In the genomic region with DNA sequence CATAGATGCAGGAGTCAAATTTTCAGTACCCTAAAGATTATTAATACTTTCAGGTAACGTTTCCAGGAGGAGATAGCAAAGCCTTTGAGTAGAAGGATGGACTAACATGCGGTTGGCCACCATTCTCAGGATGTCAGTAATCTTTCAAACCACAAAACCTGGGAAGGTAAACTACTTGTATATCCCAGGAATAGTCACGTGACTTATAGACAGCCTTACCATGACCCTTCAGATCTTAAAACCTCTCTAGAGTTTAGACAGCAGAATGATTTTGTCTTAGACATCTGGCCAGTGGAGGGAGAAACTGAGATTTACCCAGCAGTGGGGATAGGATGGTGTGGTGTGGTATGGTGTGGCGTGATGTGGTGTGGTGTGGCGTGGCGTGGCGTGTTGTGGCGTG, we compare ENCODE assay signal across 27 cellular contexts.
DNase-seq lines count a peak whose midpoint lies in the region; ATAC-seq, FAIRE-seq and TF ChIP-seq lines count a peak whose summit lies in the region.
"Had no signal": no experiment of that assay in that cellular context is flagged by ENCODE, and none has a peak within 500 bp of the region (broad histone marks: within the 10 kb centered on the region; RNA-seq: fewer than 3 reads in every experiment).

No MANE protein-coding gene starts in this region.

- no peak for TF ChIP-seq RAD21 in HepG2 (CRISPR knock-in tag; IDR thresholded peaks at IDR 0.05)
- no peak for TF ChIP-seq RAD21 in K562 (CRISPR knock-in tag; conservative IDR thresholded peaks at IDR 0.05 in 1 of 2, IDR thresholded peaks at IDR 0.05 in 1 of 2)

- TF ChIP-seq POLR2A in HepG2 (IDR thresholded peaks at IDR 0.05; ENCODE audit: insufficient read depth in 1 of 2, low read depth in 2 of 2, low read length in 2 of 2) (no peak), right lobe of liver (IDR thresholded peaks at IDR 0.05) (no peak), K562 (conservative IDR thresholded peaks at IDR 0.05) (no peak)

- H3K4me1 Mint-ChIP-seq in glutamatergic neuron (ENCODE audit: low read depth, unreplicated experiment): peaks cover 56% of the 10 kb centered on the region

- H4K12ac ChIP-seq in trophoblast cell (ENCODE audit: low read depth, low read length): no peak overlapping the region

- TF ChIP-seq EP300 in HepG2 (IDR thresholded peaks at IDR 0.05; ENCODE audit: low read depth in 2 of 2, low read length in 2 of 2) (no peak), HepG2 (CRISPR knock-in tag; IDR thresholded peaks at IDR 0.05; ENCODE audit: borderline replicate concordance) (no peak), K562 (IDR thresholded peaks at IDR 0.05; ENCODE audit: low read length) (no peak)

- peak overlapping the region; percentile 13 for H3K27ac Mint-ChIP-seq in glutamatergic neuron (ENCODE audit: unreplicated experiment)
- H3K27ac Mint-ChIP-seq: CD4-positive, alpha-beta T cell had no signal

- H3K9ac ChIP-seq in HepG2 (ENCODE audit: insufficient read depth, low read depth, low read length) (no peak overlapping the region), K562 (ENCODE audit: insufficient read depth in 1 of 2, low read depth in 2 of 2, low read length in 2 of 2) (no peak overlapping the region), trophoblast cell (ENCODE audit: low read length) (no peak overlapping the region)
- H3K9ac ChIP-seq: BLaER1 treated with 17β-estradiol and CSF1 and Interleukin-3, amounts not matched to agents 10 nM and 100 nM had no signal

- H3K14ac ChIP-seq in trophoblast cell (ENCODE audit: low read length): no peak overlapping the region

- no peak overlapping the region for H3K23ac ChIP-seq in trophoblast cell (ENCODE audit: low read length)

- H3K4me2 ChIP-seq in HepG2 (ENCODE audit: low read depth, low read length): no peak overlapping the region
- H3K4me2 ChIP-seq in K562 (ENCODE audit: insufficient read depth, low read length): no peak overlapping the region
- no peak overlapping the region for H3K4me2 ChIP-seq in trophoblast cell (ENCODE audit: low read length)
- H3K4me2 ChIP-seq: BLaER1 treated with 17β-estradiol and CSF1 and Interleukin-3, amounts not matched to agents 10 nM and 100 nM had no signal

- no peak overlapping the region for H4K8ac ChIP-seq in trophoblast cell (ENCODE audit: low read depth, low read length)

- H3K36me3 ChIP-seq in HepG2 (replicated peaks in 1 of 2; ENCODE audit: control insufficient read depth in 1 of 2, insufficient read depth in 2 of 2, low read length in 2 of 2) (no peaks in the 10 kb centered on the region), right lobe of liver (no peaks in the 10 kb centered on the region), K562 (ENCODE audit: control insufficient read depth, insufficient read depth, low read length) (no peaks in the 10 kb centered on the region), trophoblast cell (ENCODE audit: control insufficient read depth in 1 of 2, insufficient read depth in 2 of 2, low read length in 2 of 2) (no peaks in the 10 kb centered on the region)
- H3K36me3 ChIP-seq: BE2C; BLaER1 treated with 17β-estradiol and CSF1 and Interleukin-3, amounts not matched to agents 10 nM and 100 nM had no signal

- no peak overlapping the region for H2BK12ac ChIP-seq in trophoblast cell (ENCODE audit: low read length)

- no peak overlapping the region for H2BK120ac ChIP-seq in trophoblast cell (ENCODE audit: insufficient read depth, low read length, poor library complexity)

- intact Hi-C loops in HepG2 (cut with micrococcal nuclease; ENCODE audit: unreplicated experiment) (no loop called here), right lobe of liver (cut with DNase I) (no loop called here), K562 (cut with micrococcal nuclease) (no loop called here)

- no peak overlapping the region for H3K4me3 Mint-ChIP-seq in glutamatergic neuron (ENCODE audit: unreplicated experiment)
- H3K4me3 Mint-ChIP-seq: CD14-positive monocyte; CD4-positive, alpha-beta T cell; CD8-positive, alpha-beta memory T cell had no signal

- H3K79me2 ChIP-seq in HepG2 (ENCODE audit: insufficient read depth, low read length): no peaks in the 10 kb centered on the region
- H3K79me2 ChIP-seq in K562 (ENCODE audit: control insufficient read depth, insufficient read depth, low read length): no peaks in the 10 kb centered on the region
- no peaks in the 10 kb centered on the region for H3K79me2 ChIP-seq in trophoblast cell (ENCODE audit: control insufficient read depth, insufficient read depth, low read length, poor library complexity)

- H3K27ac ChIP-seq in HepG2 (ENCODE audit: extremely low read length, insufficient read depth, low read length) (no peak overlapping the region), right lobe of liver (no peak overlapping the region), K562 (ENCODE audit: extremely low read depth, low read depth, low read length) (no peak overlapping the region), trophoblast cell (ENCODE audit: low read depth, low read length) (no peak overlapping the region)
- H3K27ac ChIP-seq: 22Rv1; BLaER1 treated with 17β-estradiol and CSF1 and Interleukin-3, amounts not matched to agents 10 nM and 100 nM had no signal

- peaks cover 9% of the 10 kb centered on the region for H3K9me3 Mint-ChIP-seq in glutamatergic neuron (ENCODE audit: unreplicated experiment)
- H3K9me3 Mint-ChIP-seq: CD14-positive monocyte; CD4-positive, alpha-beta T cell; CD8-positive, alpha-beta memory T cell had no signal

- H3K4me3 ChIP-seq in HepG2 (replicated peaks in 1 of 3; ENCODE audit: insufficient read depth in 1 of 3, low read depth in 2 of 3, low read length in 3 of 3) (no peak overlapping the region), right lobe of liver (no peak overlapping the region), K562 (no peak overlapping the region), trophoblast cell (ENCODE audit: low read depth, low read length) (peak overlapping the region; percentile 27)
- H3K4me3 ChIP-seq: BLaER1 treated with 17β-estradiol and CSF1 and Interleukin-3, amounts not matched to agents 10 nM and 100 nM; GM12878 had no signal

- CTCF ChIA-PET in HepG2 (lab: Yijun Ruan, JAX; ENCODE audit: low intra/inter-chr PET ratio, low total read pairs): no interaction called here
- CTCF ChIA-PET in K562 (lab: Yijun Ruan, JAX; ENCODE audit: low intra/inter-chr PET ratio): no interaction called here

- BruUV-seq in HepG2 (replicated peaks; lab: Mats Ljungman, UMichigan) (no TSS peak), K562 (replicated peaks; lab: Mats Ljungman, UMichigan) (no TSS peak)

- DNase-seq in HepG2 (ENCODE audit: low spot score): no peak
- DNase-seq in right lobe of liver: no peak
- DNase-seq in K562 (ENCODE audit: extremely low read depth in 1 of 4, low spot score in 3 of 4): no peak
- no peak for DNase-seq in glutamatergic neuron
- DNase-seq in trophoblast cell: no peak
- DNase-seq in GM19239 (ENCODE audit: insufficient read length, low spot score): no peak
- DNase-seq: ACHN; AML-193; BE2C; CD4-positive, alpha-beta T cell; CD8-positive, alpha-beta memory T cell; DMS 273 treated with DMSO at 0.1 percent for 48 hours; DMS79; EL; GDM1; GOT3; H7 had no signal

- in situ Hi-C loops in HepG2 (cut with HindIII; ENCODE audit: extremely low pct_ligation_motif_present, low pct_unique_long_range_greater_than_20kb) (no loop called here), K562 (cut with MboI) (no loop called here)

- no peak for FAIRE-seq in HepG2 (lab: Jason Lieb, UNC)
- no peak for FAIRE-seq in K562 (lab: Jason Lieb, UNC)
- FAIRE-seq in GM19239 (lab: Jason Lieb, UNC): no peak
- FAIRE-seq: A204.1, D721Med, GM12878, GM18507 had no signal

- H2BK5ac ChIP-seq in trophoblast cell (ENCODE audit: low read depth, low read length, poor library complexity): no peak overlapping the region

- ATAC-seq in HepG2 (no peak), right lobe of liver (no peak), K562 (no peak), HG02981 (IDR thresholded peaks at IDR 0.05; ENCODE audit: unreplicated experiment) (no peak)
- no peak for ATAC-seq in activated CD4-positive, CD25-positive, alpha-beta regulatory T cell treated with anti-CD3 and anti-CD28 coated beads, Interleukin-2, amount 50 U/mL, for 24 hours
- ATAC-seq: GM12878, HCT116 had no signal

- no peaks in the 10 kb centered on the region for H3K9me1 ChIP-seq in K562 (ENCODE audit: control insufficient read depth, insufficient read depth, low read length)

- no peaks in the 10 kb centered on the region; a peak in 1 of 5 replicates for H3K27me3 ChIP-seq in HepG2 (ENCODE audit: control insufficient read depth in 1 of 2, insufficient read depth in 2 of 2, low read length in 2 of 2)
- no peaks in the 10 kb centered on the region for H3K27me3 ChIP-seq in right lobe of liver
- peaks cover 4 to 17% of the 10 kb centered on the region in 2 experiments; a peak in 4 of 5 replicates for H3K27me3 ChIP-seq in K562 (ENCODE audit: control insufficient read depth in 2 of 2, insufficient read depth in 2 of 2, low read length in 2 of 2)
- peaks cover 7% of the 10 kb centered on the region for H3K27me3 ChIP-seq in trophoblast cell (ENCODE audit: insufficient read depth, low read length)
- H3K27me3 ChIP-seq: BE2C; BLaER1 treated with 17β-estradiol and CSF1 and Interleukin-3, amounts not matched to agents 10 nM and 100 nM had no signal

- no peak overlapping the region for H3K18ac ChIP-seq in trophoblast cell (ENCODE audit: low read length)

- no peaks in the 10 kb centered on the region for H3K36me3 Mint-ChIP-seq in glutamatergic neuron (ENCODE audit: unreplicated experiment)
- H3K36me3 Mint-ChIP-seq: CD14-positive monocyte; CD8-positive, alpha-beta memory T cell had no signal

- no peak overlapping the region for H2AFZ ChIP-seq in HepG2 (ENCODE audit: low read length)
- no peak overlapping the region for H2AFZ ChIP-seq in K562 (ENCODE audit: low read depth, low read length)
- H2AFZ ChIP-seq in trophoblast cell (ENCODE audit: insufficient read depth, low read length, poor library complexity): no peak overlapping the region

- H3K27me3 Mint-ChIP-seq in glutamatergic neuron (ENCODE audit: unreplicated experiment): peaks cover 7% of the 10 kb centered on the region
- H3K27me3 Mint-ChIP-seq: CD4-positive, alpha-beta T cell; CD8-positive, alpha-beta memory T cell had no signal

- no peak overlapping the region for H4K91ac ChIP-seq in trophoblast cell (ENCODE audit: low read depth, low read length)

- H4K20me1 ChIP-seq in HepG2 (ENCODE audit: insufficient read depth, low read length) (no peaks in the 10 kb centered on the region), K562 (replicated peaks; ENCODE audit: control insufficient read depth, insufficient read depth, low read length) (no peaks in the 10 kb centered on the region)
- H4K20me1 ChIP-seq: BLaER1 treated with 17β-estradiol and CSF1 and Interleukin-3, amounts not matched to agents 10 nM and 100 nM had no signal

- no peak overlapping the region for H2AK5ac ChIP-seq in trophoblast cell (ENCODE audit: low read length)

- H3K79me1 ChIP-seq in trophoblast cell (ENCODE audit: low read length): no peaks in the 10 kb centered on the region

- 61% methylated on average over 8 of the region's 8 CpGs for WGBS in HepG2 (ENCODE audit: low lambda C conversion rate)
- 93% methylated on average over 8 of the region's 8 CpGs for WGBS in right lobe of liver (ENCODE audit: insufficient coverage, low coverage, low lambda C conversion rate, missing lambda C conversion rate)
- WGBS in K562 (ENCODE audit: insufficient coverage, low coverage, missing lambda C conversion rate): 0% methylated on average over 8 of the region's 8 CpGs
- 100% methylated on average over 4 of the region's 8 CpGs for whole genome bisulfite sequencing in trophoblast cell (ENCODE audit: extremely low coverage, insufficient coverage, insufficient read length)

- no peaks in the 10 kb centered on the region for H3K9me3 ChIP-seq in HepG2 (ENCODE audit: low read length)
- no peaks in the 10 kb centered on the region for H3K9me3 ChIP-seq in right lobe of liver
- H3K9me3 ChIP-seq in K562 (replicated peaks; ENCODE audit: control insufficient read depth, insufficient read depth, low read depth, low read length): no peaks in the 10 kb centered on the region
- peaks cover 2% of the 10 kb centered on the region for H3K9me3 ChIP-seq in trophoblast cell (ENCODE audit: insufficient read depth, low read depth, low read length)
- H3K9me3 ChIP-seq: BE2C; BLaER1 treated with 17β-estradiol and CSF1 and Interleukin-3, amounts not matched to agents 10 nM and 100 nM had no signal

- no peaks in the 10 kb centered on the region for H3K4me1 ChIP-seq in HepG2 (ENCODE audit: insufficient read depth, low read length)
- H3K4me1 ChIP-seq in right lobe of liver: peaks cover 0 to 8% (median 0%) of the 10 kb centered on the region in 4 donors
- no peaks in the 10 kb centered on the region for H3K4me1 ChIP-seq in K562 (replicated peaks in 1 of 2; ENCODE audit: control insufficient read depth in 2 of 2, insufficient read depth in 2 of 2, low read length in 2 of 2)
- H3K4me1 ChIP-seq in trophoblast cell (ENCODE audit: control insufficient read depth in 1 of 2, insufficient read depth in 2 of 2, low read length in 2 of 2): no peaks in the 10 kb centered on the region
- H3K4me1 ChIP-seq: BE2C had no signal

- POLR2A ChIA-PET in HepG2 (lab: Yijun Ruan, JAX): no interaction called here
- POLR2A ChIA-PET in K562 (lab: Yijun Ruan, JAX): no interaction called here

- H3K4ac ChIP-seq in trophoblast cell (ENCODE audit: low read depth, low read length): no peak overlapping the region

- no peak for TF ChIP-seq CTCF in HepG2 (CRISPR knock-in tag; IDR thresholded peaks at IDR 0.05)
- no peak for TF ChIP-seq CTCF in right lobe of liver (IDR thresholded peaks at IDR 0.05)
- no peak for TF ChIP-seq CTCF in K562 (IDR thresholded peaks at IDR 0.05 in 2 of 3, conservative IDR thresholded peaks at IDR 0.05 in 1 of 3; ENCODE audit: insufficient read depth in 2 of 3, low read depth in 1 of 3, low read length in 3 of 3)
- TF ChIP-seq CTCF in glutamatergic neuron (IDR thresholded peaks at IDR 0.05; ENCODE audit: partially characterized antibody, unreplicated experiment): no peak
